In the genomic region with DNA sequence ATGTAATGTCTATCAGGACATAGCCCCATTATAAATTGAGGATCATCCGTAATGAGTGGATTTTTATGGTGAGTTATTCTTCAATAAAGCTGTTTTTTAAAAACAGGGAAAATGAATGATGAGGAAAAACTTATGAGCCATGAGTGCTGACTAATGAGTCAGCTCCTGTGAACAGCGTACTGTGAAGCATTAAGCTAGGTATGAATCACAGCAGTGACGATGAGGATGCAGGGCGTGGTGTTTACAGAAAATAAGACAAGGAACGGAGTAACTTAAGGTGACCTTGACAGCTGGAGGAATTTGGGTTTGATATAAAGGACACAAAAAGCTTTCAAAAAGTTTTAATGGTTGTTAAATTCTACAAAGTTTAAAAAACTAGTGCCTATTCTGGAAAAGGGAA, we compare ENCODE assay signal across 14 cellular contexts.
DNase-seq lines count a peak whose midpoint lies in the region; FAIRE-seq and TF ChIP-seq lines count a peak whose summit lies in the region.
"Had no signal": no experiment of that assay in that cellular context is flagged by ENCODE, and none has a peak within 500 bp of the region (broad histone marks: within the 10 kb centered on the region; RNA-seq: fewer than 3 reads in every experiment).

No MANE protein-coding gene starts in this region.

- no peak for FAIRE-seq in GM12892 (lab: Jason Lieb, UNC)

- no peak for TF ChIP-seq CTCF in smooth muscle cell (IDR thresholded peaks at IDR 0.05; ENCODE audit: borderline replicate concordance, insufficient read depth, poor library complexity, severe bottlenecking)

- no peaks in the 10 kb centered on the region for H3K36me3 ChIP-seq in smooth muscle cell (ENCODE audit: low read depth)
- H3K36me3 ChIP-seq: uterus had no signal

- H3K27ac ChIP-seq in smooth muscle cell (ENCODE audit: low read depth), result peak overlapping the region; percentile 44
- H3K27ac ChIP-seq: HL-60, uterus had no signal

- no peaks in the 10 kb centered on the region for H3K27me3 ChIP-seq in smooth muscle cell (ENCODE audit: low read depth)
- H3K27me3 ChIP-seq: uterus had no signal

- H2AFZ ChIP-seq in smooth muscle cell (ENCODE audit: low read depth), result no peak overlapping the region

- 26% methylated on average over 5 of the region's 5 CpGs for WGBS in smooth muscle cell (ENCODE audit: low lambda C conversion rate)

- H3F3A ChIP-seq in smooth muscle cell (ENCODE audit: low read depth), result no peaks in the 10 kb centered on the region

- H3K9me3 ChIP-seq in smooth muscle cell (replicated peaks; ENCODE audit: low read depth), result no peaks in the 10 kb centered on the region
- H3K9me3 ChIP-seq: uterus had no signal

- H4K20me1 ChIP-seq in smooth muscle cell (ENCODE audit: low read depth), result no peaks in the 10 kb centered on the region

- H3K9ac ChIP-seq in smooth muscle cell (ENCODE audit: low read depth), result peak overlapping the region; percentile 17

- no peaks in the 10 kb centered on the region for H3K4me1 ChIP-seq in smooth muscle cell (ENCODE audit: low read depth)
- H3K4me1 ChIP-seq: uterus had no signal

- H3K79me2 ChIP-seq in smooth muscle cell (ENCODE audit: low read depth), result no peaks in the 10 kb centered on the region

- TF ChIP-seq POLR2A in GM12892 (IDR thresholded peaks at IDR 0.05; ENCODE audit: low read depth, low read length), result no peak

- DNase-seq in H4 (ENCODE audit: low spot score) (peak; percentile 79), SW480 (ENCODE audit: low spot score) (peak; percentile 17), fibroblast of peridontal ligament (ENCODE audit: extremely low read depth) (peak; percentile 92), smooth muscle cell (lab: John Stamatoyannopoulos, UW; ENCODE audit: unreplicated experiment) (no peak), OCI-M2 (lab: John Stamatoyannopoulos, UW; ENCODE audit: unreplicated experiment) (no peak), GM12892 (ENCODE audit: insufficient read length) (no peak), NCI-H526 (lab: John Stamatoyannopoulos, UW) (no peak)
- no peak for DNase-seq in stimulated activated CD4-positive, alpha-beta T cell treated with anti-CD3 and anti-CD28 coated beads, Interleukin-15, amount 100 ng/mL, for 24 hours
- DNase-seq: activated CD4-positive, alpha-beta T cell treated with anti-CD3 and anti-CD28 coated beads for 48 hours; activated naive CD4-positive, alpha-beta T cell; NCI-H1694; occipital lobe; uterus had no signal

- H3K4me2 ChIP-seq in smooth muscle cell, result peak overlapping the region; percentile 20

- H3K4me3 ChIP-seq in smooth muscle cell, result no peak overlapping the region
- H3K4me3 ChIP-seq: uterus had no signal

Comparison
In these comparisons a context has a peak if more than half of its experiments do, and no peak if none do; other contexts are left out.
1. DNase-seq: peak in H4 (single experiment), SW480 (single experiment) and fibroblast of peridontal ligament (single experiment); none in smooth muscle cell (single experiment), stimulated activated CD4-positive, alpha-beta T cell treated with anti-CD3 and anti-CD28 coated beads, Interleukin-15, amount 100 ng/mL, for 24 hours (single experiment), OCI-M2 (single experiment), GM12892 (single experiment) and NCI-H526 (0 of 2).